Comparison of ENCODE assay signal across 20 cellular contexts in the genomic region with DNA sequence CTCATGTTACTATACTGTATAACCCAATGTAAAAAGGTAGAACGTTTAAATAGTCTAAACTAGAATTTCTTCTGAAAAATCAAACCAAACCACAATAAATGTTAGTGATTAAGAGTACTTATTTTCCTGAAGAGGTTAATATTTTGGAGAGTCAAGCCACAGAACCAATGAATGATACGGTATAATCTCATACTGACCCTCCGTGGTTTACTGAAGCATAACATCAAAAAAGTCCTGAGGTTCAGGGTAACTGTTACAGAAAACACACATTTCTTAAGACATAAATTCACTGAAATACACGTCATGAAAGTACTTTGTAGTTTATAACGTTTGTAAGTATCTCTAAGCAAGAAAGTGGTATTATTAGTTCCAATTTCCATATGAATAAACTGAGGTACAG.
"Had no signal": no experiment of that assay in that cellular context is flagged by ENCODE, and none has a peak within 500 bp of the region (broad histone marks: within the 10 kb centered on the region; RNA-seq: fewer than 3 reads in every experiment).

No MANE protein-coding gene starts in this region.

- H3K27ac Mint-ChIP-seq: activated B cell treated with CpG ODN at 0.5 μM for 24 hours; activated CD4-positive, alpha-beta memory T cell treated with anti-CD3 and anti-CD28 coated beads, Interleukin-2, amount 10 ng/mL, durations not matched to agents 7 days and 5 days; activated CD8-positive, alpha-beta memory T cell treated with anti-CD3 and anti-CD28 coated beads, Interleukin-2, amount 10 ng/mL, durations not matched to agents 7 days and 5 days; activated naive CD8-positive, alpha-beta T cell; endodermal cell had no signal

- H3K4me1 Mint-ChIP-seq: activated CD4-positive, alpha-beta memory T cell treated with anti-CD3 and anti-CD28 coated beads, Interleukin-2, amount 10 ng/mL, durations not matched to agents 7 days and 5 days; activated CD8-positive, alpha-beta memory T cell treated with anti-CD3 and anti-CD28 coated beads, Interleukin-2, amount 10 ng/mL, durations not matched to agents 7 days and 5 days; endodermal cell had no signal

- ATAC-seq: activated CD8-positive, alpha-beta memory T cell treated with anti-CD3 and anti-CD28 coated beads, Interleukin-2, amount 10 ng/mL, durations not matched to agents 7 days and 5 days; left lobe of liver; psoas muscle; right cardiac atrium; stimulated activated naive CD8-positive, alpha-beta T cell treated with anti-CD3 and anti-CD28 coated beads, Interleukin-15, Interleukin-2, amounts not matched to agents 100 U/mL and 50 U/mL, for 24 hours had no signal

- H3K36me3 ChIP-seq: colonic mucosa had no signal

- H3K27ac ChIP-seq: colonic mucosa, foreskin keratinocyte, psoas muscle, skin epidermis, transverse colon had no signal

- H3K4me3 ChIP-seq: colonic mucosa, psoas muscle, skin epidermis, transverse colon had no signal

- DNase-seq: activated B cell treated with CpG ODN at 0.5 μM for 24 hours; activated CD4-positive, alpha-beta memory T cell treated with anti-CD3 and anti-CD28 coated beads, Interleukin-2, amount 10 ng/mL, durations not matched to agents 7 days and 5 days; activated CD4-positive, alpha-beta T cell treated with anti-CD3 and anti-CD28 coated beads for 4 hours; activated CD8-positive, alpha-beta memory T cell treated with anti-CD3 and anti-CD28 coated beads, Interleukin-2, amount 10 ng/mL, durations not matched to agents 7 days and 5 days; amniotic stem cell; colonic mucosa; endodermal cell; glutamatergic neuron; kidney; midbrain; occipital lobe; psoas muscle; right cardiac atrium; stimulated activated naive CD8-positive, alpha-beta T cell treated with anti-CD3 and anti-CD28 coated beads, Interleukin-15, Interleukin-2, amounts not matched to agents 100 U/mL and 50 U/mL, for 24 hours; substantia nigra; transverse colon had no signal

- H3K4me3 Mint-ChIP-seq: activated B cell treated with CpG ODN at 0.5 μM for 24 hours; activated CD4-positive, alpha-beta memory T cell treated with anti-CD3 and anti-CD28 coated beads, Interleukin-2, amount 10 ng/mL, durations not matched to agents 7 days and 5 days; activated CD8-positive, alpha-beta memory T cell treated with anti-CD3 and anti-CD28 coated beads, Interleukin-2, amount 10 ng/mL, durations not matched to agents 7 days and 5 days; activated naive CD8-positive, alpha-beta T cell; endodermal cell had no signal

- H3K4me1 ChIP-seq: colonic mucosa, psoas muscle had no signal

- H3K9me3 Mint-ChIP-seq: activated B cell treated with CpG ODN at 0.5 μM for 24 hours; activated CD4-positive, alpha-beta memory T cell treated with anti-CD3 and anti-CD28 coated beads, Interleukin-2, amount 10 ng/mL, durations not matched to agents 7 days and 5 days had no signal

- H3K27me3 Mint-ChIP-seq: activated B cell treated with CpG ODN at 0.5 μM for 24 hours; activated CD4-positive, alpha-beta memory T cell treated with anti-CD3 and anti-CD28 coated beads, Interleukin-2, amount 10 ng/mL, durations not matched to agents 7 days and 5 days; activated CD8-positive, alpha-beta memory T cell treated with anti-CD3 and anti-CD28 coated beads, Interleukin-2, amount 10 ng/mL, durations not matched to agents 7 days and 5 days; activated naive CD8-positive, alpha-beta T cell had no signal

- H3K27me3 ChIP-seq: colonic mucosa, foreskin keratinocyte, transverse colon had no signal

- H3K9me3 ChIP-seq: colonic mucosa, psoas muscle, transverse colon had no signal
